ENCODE assay signal across 3 cellular contexts in the genomic region with DNA sequence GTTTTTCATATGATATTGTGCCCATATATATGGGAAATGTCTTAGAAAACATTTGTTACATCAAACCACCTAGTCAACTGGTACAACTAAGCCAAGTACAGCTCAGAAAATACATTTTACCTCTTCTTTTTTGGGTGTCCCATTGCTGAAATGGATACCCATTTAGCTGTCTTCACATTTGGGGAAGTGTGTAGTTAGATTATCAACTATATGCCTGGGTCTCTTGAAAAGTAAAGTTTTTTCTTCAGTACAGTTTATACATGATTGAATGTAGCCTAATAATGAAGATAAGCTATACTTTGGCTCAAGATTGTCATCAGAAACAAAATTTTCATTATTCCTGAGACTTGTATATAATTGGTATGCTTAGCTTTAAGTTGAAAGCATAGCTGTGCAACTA.
TF ChIP-seq lines count a peak whose summit lies in the region.

No MANE protein-coding gene starts in this region.

TF ChIP-seq in HepG2, 621 proteins besides CTCF, POLR2A, EP300 and RAD21 (continues in another document):
- no peak for TF ChIP-seq ZNF703 (CRISPR knock-in tag; IDR thresholded peaks at IDR 0.05; ENCODE audit: borderline replicate concordance)
- TF ChIP-seq, protein P1, sequence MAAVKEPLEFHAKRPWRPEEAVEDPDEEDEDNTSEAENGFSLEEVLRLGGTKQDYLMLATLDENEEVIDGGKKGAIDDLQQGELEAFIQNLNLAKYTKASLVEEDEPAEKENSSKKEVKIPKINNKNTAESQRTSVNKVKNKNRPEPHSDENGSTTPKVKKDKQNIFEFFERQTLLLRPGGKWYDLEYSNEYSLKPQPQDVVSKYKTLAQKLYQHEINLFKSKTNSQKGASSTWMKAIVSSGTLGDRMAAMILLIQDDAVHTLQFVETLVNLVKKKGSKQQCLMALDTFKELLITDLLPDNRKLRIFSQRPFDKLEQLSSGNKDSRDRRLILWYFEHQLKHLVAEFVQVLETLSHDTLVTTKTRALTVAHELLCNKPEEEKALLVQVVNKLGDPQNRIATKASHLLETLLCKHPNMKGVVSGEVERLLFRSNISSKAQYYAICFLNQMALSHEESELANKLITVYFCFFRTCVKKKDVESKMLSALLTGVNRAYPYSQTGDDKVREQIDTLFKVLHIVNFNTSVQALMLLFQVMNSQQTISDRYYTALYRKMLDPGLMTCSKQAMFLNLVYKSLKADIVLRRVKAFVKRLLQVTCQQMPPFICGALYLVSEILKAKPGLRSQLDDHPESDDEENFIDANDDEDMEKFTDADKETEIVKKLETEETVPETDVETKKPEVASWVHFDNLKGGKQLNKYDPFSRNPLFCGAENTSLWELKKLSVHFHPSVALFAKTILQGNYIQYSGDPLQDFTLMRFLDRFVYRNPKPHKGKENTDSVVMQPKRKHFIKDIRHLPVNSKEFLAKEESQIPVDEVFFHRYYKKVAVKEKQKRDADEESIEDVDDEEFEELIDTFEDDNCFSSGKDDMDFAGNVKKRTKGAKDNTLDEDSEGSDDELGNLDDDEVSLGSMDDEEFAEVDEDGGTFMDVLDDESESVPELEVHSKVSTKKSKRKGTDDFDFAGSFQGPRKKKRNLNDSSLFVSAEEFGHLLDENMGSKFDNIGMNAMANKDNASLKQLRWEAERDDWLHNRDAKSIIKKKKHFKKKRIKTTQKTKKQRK (IDR thresholded peaks at IDR 0.05; ENCODE audit: low read length), result no peak
- no peak for TF ChIP-seq CC2D1A (CRISPR knock-in tag; IDR thresholded peaks at IDR 0.05)
- no peak for TF ChIP-seq HNRNPLL (IDR thresholded peaks at IDR 0.05; ENCODE audit: low read depth, low read length, poor library complexity, severe bottlenecking)
- no peak for TF ChIP-seq SATB2 (CRISPR knock-in tag; IDR thresholded peaks at IDR 0.05)
- no peak for TF ChIP-seq ZNF562 (CRISPR knock-in tag; IDR thresholded peaks at IDR 0.05; ENCODE audit: borderline replicate concordance)
- TF ChIP-seq ZNF207 (IDR thresholded peaks at IDR 0.05; ENCODE audit: borderline replicate concordance), result no peak

TF ChIP-seq in endothelial cell of umbilical vein, 7 proteins besides CTCF, POLR2A, EP300 and RAD21:
- TF ChIP-seq MYC (IDR thresholded peaks at IDR 0.05; ENCODE audit: low read depth, low read length) (no peak), POLR2AphosphoS5 (IDR thresholded peaks at IDR 0.05; ENCODE audit: insufficient read depth, low read depth, low read length) (no peak), JUN (IDR thresholded peaks at IDR 0.05; ENCODE audit: borderline replicate concordance, insufficient read depth, insufficient read length, low read depth) (no peak), EZH2 (IDR thresholded peaks at IDR 0.05; ENCODE audit: borderline replicate concordance, low read depth, low read length, severe bottlenecking) (no peak), FOS (IDR thresholded peaks at IDR 0.05; ENCODE audit: borderline replicate concordance, insufficient read depth, low read length) (no peak), GATA2 (IDR thresholded peaks at IDR 0.05; ENCODE audit: insufficient read depth, insufficient read length, low read depth, low read length) (no peak)
- TF ChIP-seq, protein P2, sequence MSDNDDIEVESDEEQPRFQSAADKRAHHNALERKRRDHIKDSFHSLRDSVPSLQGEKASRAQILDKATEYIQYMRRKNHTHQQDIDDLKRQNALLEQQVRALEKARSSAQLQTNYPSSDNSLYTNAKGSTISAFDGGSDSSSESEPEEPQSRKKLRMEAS (IDR thresholded peaks at IDR 0.05; ENCODE audit: insufficient read depth, insufficient read length), result no peak

TF ChIP-seq in HEK293T, 16 proteins besides CTCF, POLR2A, EP300 and RAD21:
- TF ChIP-seq CTBP1 (IDR thresholded peaks at IDR 0.05; ENCODE audit: borderline replicate concordance), result no peak
- TF ChIP-seq ELF4 (IDR thresholded peaks at IDR 0.05), result no peak
- TF ChIP-seq ARNT (IDR thresholded peaks at IDR 0.05), result no peak
- no peak for TF ChIP-seq FOXK2 (IDR thresholded peaks at IDR 0.05)
- TF ChIP-seq SUZ12 (IDR thresholded peaks at IDR 0.05), result no peak
- no peak for TF ChIP-seq SP1 (IDR thresholded peaks at IDR 0.05)
- TF ChIP-seq NFRKB (IDR thresholded peaks at IDR 0.05), result no peak
- no peak for TF ChIP-seq HDGF (IDR thresholded peaks at IDR 0.05; ENCODE audit: borderline replicate concordance)
- TF ChIP-seq, protein P3, sequence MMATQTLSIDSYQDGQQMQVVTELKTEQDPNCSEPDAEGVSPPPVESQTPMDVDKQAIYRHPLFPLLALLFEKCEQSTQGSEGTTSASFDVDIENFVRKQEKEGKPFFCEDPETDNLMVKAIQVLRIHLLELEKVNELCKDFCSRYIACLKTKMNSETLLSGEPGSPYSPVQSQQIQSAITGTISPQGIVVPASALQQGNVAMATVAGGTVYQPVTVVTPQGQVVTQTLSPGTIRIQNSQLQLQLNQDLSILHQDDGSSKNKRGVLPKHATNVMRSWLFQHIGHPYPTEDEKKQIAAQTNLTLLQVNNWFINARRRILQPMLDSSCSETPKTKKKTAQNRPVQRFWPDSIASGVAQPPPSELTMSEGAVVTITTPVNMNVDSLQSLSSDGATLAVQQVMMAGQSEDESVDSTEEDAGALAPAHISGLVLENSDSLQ (IDR thresholded peaks at IDR 0.05), result no peak
- no peak for TF ChIP-seq TARDBP (IDR thresholded peaks at IDR 0.05)
- no peak for TF ChIP-seq LEF1 (IDR thresholded peaks at IDR 0.05; ENCODE audit: borderline replicate concordance)
- no peak for TF ChIP-seq ZNF384 (IDR thresholded peaks at IDR 0.05)
- TF ChIP-seq BHLHE40 (IDR thresholded peaks at IDR 0.05; ENCODE audit: borderline replicate concordance), result no peak
- no peak for TF ChIP-seq L3MBTL2 (conservative IDR thresholded peaks at IDR 0.05)
- TF ChIP-seq FOXA1 (IDR thresholded peaks at IDR 0.05), result no peak
- TF ChIP-seq FOXM1 (IDR thresholded peaks at IDR 0.05; ENCODE audit: borderline replicate concordance), result no peak
TF ChIP-seq in HEK293T: peak in this region for 0.
